19 cellular contexts compared by ENCODE assay signal in the genomic region with DNA sequence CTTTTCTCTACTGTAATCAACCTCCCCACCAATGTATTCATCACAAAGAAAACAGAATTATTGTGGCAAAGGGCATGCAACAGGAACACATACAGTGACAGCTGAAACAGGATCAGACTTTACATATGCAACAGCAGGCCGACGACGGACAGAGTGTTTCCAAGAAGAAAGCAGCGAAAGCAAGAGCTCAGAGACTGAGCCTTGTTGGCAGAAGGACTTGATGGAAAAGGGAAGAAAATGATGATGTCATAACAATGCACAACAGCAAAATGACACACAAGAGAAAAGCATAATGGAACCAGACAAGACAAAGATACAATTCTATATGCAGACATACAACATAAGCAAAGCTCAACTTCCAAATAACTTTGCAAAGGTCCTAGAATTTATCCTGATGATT.
"Had no signal": no experiment of that assay in that cellular context is flagged by ENCODE, and none has a peak within 500 bp of the region (broad histone marks: within the 10 kb centered on the region; RNA-seq: fewer than 3 reads in every experiment).

No MANE protein-coding gene starts in this region.

- DNase-seq: activated CD4-positive, alpha-beta T cell treated with anti-CD3 and anti-CD28 coated beads, Interleukin-2, amount 10 ng/mL, durations not matched to agents 7 days and 5 days; activated CD8-positive, alpha-beta T cell treated with anti-CD3 and anti-CD28 coated beads, Interleukin-2, amount 10 ng/mL, durations not matched to agents 7 days and 5 days; activated naive CD4-positive, alpha-beta T cell treated with anti-CD3 and anti-CD28 coated beads for 36 hours; activated T-cell treated with anti-CD3 and anti-CD28 coated beads, Interleukin-2, amount 50 U/mL, for 4 hours; brain microvascular endothelial cell; cortex of kidney; effector CD4-positive, alpha-beta T cell; hypothalamus; islet precursor cell; mammary epithelial cell; midbrain; stimulated activated CD4-positive, alpha-beta T cell treated with anti-CD3 and anti-CD28 coated beads, Interleukin-4, amount 100 ng/mL, for 1 hour; stomach; testis had no signal

- H3K4me3 ChIP-seq: neural progenitor cell, smooth muscle cell, stomach, testis had no signal

- ATAC-seq: activated CD4-positive, CD25-positive, alpha-beta regulatory T cell treated with anti-CD3 and anti-CD28 coated beads, Interleukin-2, amount 50 U/mL, for 24 hours; activated CD8-positive, alpha-beta T cell treated with anti-CD3 and anti-CD28 coated beads, Interleukin-2, amount 10 ng/mL, durations not matched to agents 7 days and 5 days; activated T-cell treated with anti-CD3 and anti-CD28 coated beads, Interleukin-2, amount 50 U/mL, for 4 hours; esophagus mucosa; stimulated activated effector memory CD8-positive, alpha-beta T cell treated with anti-CD3 and anti-CD28 coated beads, Interleukin-12 subunit alpha, Interleukin-12 subunit beta, amount 100 ng/mL, for 72 hours had no signal

- H3K4me2 ChIP-seq: neural progenitor cell, smooth muscle cell had no signal

- H2AFZ ChIP-seq: neural progenitor cell had no signal

- H3K27me3 ChIP-seq: brain microvascular endothelial cell, neural progenitor cell, stomach, testis had no signal

- H3K9ac ChIP-seq: neural progenitor cell had no signal

- H3K4me1 ChIP-seq: neural progenitor cell, testis had no signal

- H3K9me3 ChIP-seq: stomach, testis had no signal

- H3K27ac ChIP-seq: brain microvascular endothelial cell, neural progenitor cell, stomach, testis had no signal

- H3K36me3 ChIP-seq: brain microvascular endothelial cell, neural progenitor cell had no signal
